Comparison of ENCODE assay signal across 7 cellular contexts in genomic region chr10:118758449-118758848, GRCh38.
"Had no signal": no experiment of that assay in that cellular context is flagged by ENCODE, and none has a peak within 500 bp of the region (broad histone marks: within the 10 kb centered on the region; RNA-seq: fewer than 3 reads in every experiment).

No MANE protein-coding gene starts in this region.

- H3K4me2 ChIP-seq: KMS-11 had no signal

- DNase-seq: GM23248, H7, Karpas-422, KBM-7 had no signal

- H3K9ac ChIP-seq: GM23248, KMS-11 had no signal

- H3K9me3 ChIP-seq: HAP-1 had no signal

- H2AFZ ChIP-seq: GM23248 had no signal

- H3K27ac ChIP-seq: GM23248, KMS-11 had no signal

- FAIRE-seq: HTR-8/SVneo had no signal

- H3K36me3 ChIP-seq: HAP-1 had no signal

- H3K4me3 ChIP-seq: GM23248, HAP-1 had no signal
